8 cellular contexts compared by ENCODE assay signal in genomic region chr4:184514121-184514988, GRCh38. TPM values are rescaled to one million over a fixed set of nuclear protein-coding genes. Genes with fewer than 3 reads are reported as not detected.
DNase-seq lines count a peak whose midpoint lies in the region; ATAC-seq and TF ChIP-seq lines count a peak whose summit lies in the region.

No MANE protein-coding gene starts in this region.

- H3K4me1 ChIP-seq in left ventricle myocardium inferior (peaks cover 11% of the 10 kb centered on the region), gastrocnemius medialis (peaks cover 4 to 5% of the 10 kb centered on the region in 2 donors)

- in situ Hi-C loops in gastrocnemius medialis (cut with MboI; ENCODE audit: low sequenced_read_pairs in 4 of 4): no loop called here

- no peak for TF ChIP-seq POLR2A in gastrocnemius medialis (IDR thresholded peaks at IDR 0.05)

- H3K9me3 ChIP-seq in left ventricle myocardium inferior (replicated peaks) (peaks cover 10% of the 10 kb centered on the region), gastrocnemius medialis (no peaks in the 10 kb centered on the region)

- H3K27ac ChIP-seq in left ventricle myocardium inferior (replicated peaks) (peak overlapping the region; percentile 31), gastrocnemius medialis (peak overlapping the region in 1 of 4 donors; percentile 31)

- H3K4me3 ChIP-seq in GM06990 (replicated peaks; ENCODE audit: low read depth, low read length) (no peak overlapping the region), left ventricle myocardium inferior (no peak overlapping the region), gastrocnemius medialis (no peak overlapping the region)

- DNase-seq in GM06990 (ENCODE audit: extremely low read depth, insufficient read length) (peak; percentile 75), LHCN-M2 (ENCODE audit: low read depth) (peak; percentile 90), left ventricle myocardium inferior (peak; percentile 46), gastrocnemius medialis (peak; percentile 15 to 37), NCI-H2196 treated with DMSO at 0.1 percent for 48 hours (lab: John Stamatoyannopoulos, UW; ENCODE audit: unreplicated experiment) (no peak), activated gamma-delta T cell treated with Interleukin-2 at 50 U/mL for 16 hours (no peak)
- DNase-seq in activated T-helper 9 cell treated with anti-CD3 and anti-CD28 coated beads, Interleukin-2, amount 50 U/mL, for 16 hours (ENCODE audit: low read depth): peak; percentile 49

- ATAC-seq in GM21723 (IDR thresholded peaks at IDR 0.05; ENCODE audit: unreplicated experiment) (peak; percentile 95), gastrocnemius medialis (peak; percentile 78 to 85)

- TF ChIP-seq CTCF in GM06990 (IDR thresholded peaks at IDR 0.05; ENCODE audit: insufficient read depth, low read length, poor library complexity, severe bottlenecking) (no peak), left ventricle myocardium inferior (IDR thresholded peaks at IDR 0.05; ENCODE audit: borderline replicate concordance) (no peak), gastrocnemius medialis (IDR thresholded peaks at IDR 0.05 in 4 of 5, conservative IDR thresholded peaks at IDR 0.05 in 1 of 5) (no peak)

- intact Hi-C loops in left ventricle myocardium inferior (cut with micrococcal nuclease): no loop called here
- intact Hi-C loops in gastrocnemius medialis (cut with DNase I; ENCODE audit: low total_unique reads): no loop called here

- H3K27me3 ChIP-seq in GM06990 (replicated peaks; ENCODE audit: control insufficient read depth, insufficient read depth, low read length) (no peaks in the 10 kb centered on the region), left ventricle myocardium inferior (ENCODE audit: low read depth) (no peaks in the 10 kb centered on the region), gastrocnemius medialis (no peaks in the 10 kb centered on the region)

- H3K36me3 ChIP-seq in GM06990 (ENCODE audit: control insufficient read depth, insufficient read depth, low read length) (no peaks in the 10 kb centered on the region), left ventricle myocardium inferior (no peaks in the 10 kb centered on the region), gastrocnemius medialis (no peaks in the 10 kb centered on the region)

RNA-seq across cellular contexts. Expression of gene IRF2, which starts 40.0 kb away (rescaled TPM):
- 16.6 and 17.6 TPM in 2 replicates for total RNA-seq in LHCN-M2 (2014; rRNA removed)
- polyA plus RNA-seq in LHCN-M2 (2012): 8.2 TPM
- 25.9 TPM for total RNA-seq in left ventricle myocardium inferior
- total RNA-seq in gastrocnemius medialis: 10 to 100 TPM; 20.9 to 37.1 (median 32.8) TPM

Comparison
In these comparisons a context has a peak if more than half of its experiments do, and no peak if none do; other contexts are left out.
1. DNase-seq: peak in GM06990 (single experiment), LHCN-M2 (single experiment), activated T-helper 9 cell treated with anti-CD3 and anti-CD28 coated beads, Interleukin-2, amount 50 U/mL, for 16 hours (single experiment), left ventricle myocardium inferior (single experiment) and gastrocnemius medialis (2 of 2); none in NCI-H2196 treated with DMSO at 0.1 percent for 48 hours (single experiment) and activated gamma-delta T cell treated with Interleukin-2 at 50 U/mL for 16 hours (single experiment).